In genomic region chr12:42094277-42094676, GRCh38 we compare ENCODE assay signal across 8 cellular contexts. TPM values are rescaled to one million over a fixed set of nuclear protein-coding genes. Genes with fewer than 3 reads are reported as not detected.
DNase-seq lines count a peak whose midpoint lies in the region; ATAC-seq and TF ChIP-seq lines count a peak whose summit lies in the region.

No MANE protein-coding gene starts in this region.

- H3K36me3 ChIP-seq in skeletal muscle satellite cell (ENCODE audit: insufficient read depth, low read length), result no peaks in the 10 kb centered on the region

- H3K9ac ChIP-seq in skeletal muscle satellite cell (ENCODE audit: low read depth, low read length), result no peak overlapping the region

- peaks cover 28% of the 10 kb centered on the region for H3K4me1 ChIP-seq in skeletal muscle satellite cell (ENCODE audit: control insufficient read depth, insufficient read depth, low read length)

- DNase-seq in DMS 273 (lab: John Stamatoyannopoulos, UW; ENCODE audit: unreplicated experiment) (peak; percentile 12), DMS 273 treated with DMSO at 0.1 percent for 48 hours (lab: John Stamatoyannopoulos, UW) (no peak), dermis blood vessel endothelial cell (peak; percentile 41), NCI-H526 (lab: John Stamatoyannopoulos, UW) (no peak)

- peak overlapping the region; percentile 34 for H3K4me2 ChIP-seq in skeletal muscle satellite cell (ENCODE audit: low read length)

- no peaks in the 10 kb centered on the region for H3K9me3 ChIP-seq in skeletal muscle satellite cell (replicated peaks; ENCODE audit: low read length)

- H3K4me3 ChIP-seq in skeletal muscle satellite cell (ENCODE audit: low read length), result no peak overlapping the region

- no peaks in the 10 kb centered on the region for H3K27me3 ChIP-seq in skeletal muscle satellite cell (ENCODE audit: control insufficient read depth, insufficient read depth, low read length)

- peak; percentile 76 for ATAC-seq in SK-N-SH treated with all-trans-retinoic acid at 6 μM for 48 hours
- ATAC-seq in GM21717 (IDR thresholded peaks at IDR 0.05; ENCODE audit: unreplicated experiment), result no peak
- ATAC-seq in GM21360 (IDR thresholded peaks at IDR 0.05; ENCODE audit: unreplicated experiment), result no peak

TF ChIP-seq in SK-N-SH treated with all-trans-retinoic acid at 6 μM for 48 hours, 23 proteins besides CTCF, POLR2A, EP300 and RAD21:
- TF ChIP-seq PATZ1 (CRISPR knock-in tag; IDR thresholded peaks at IDR 0.05; ENCODE audit: borderline replicate concordance), result no peak
- no peak for TF ChIP-seq ZC3H10 (CRISPR knock-in tag; IDR thresholded peaks at IDR 0.05)
- no peak for TF ChIP-seq CREB5 (CRISPR knock-in tag; IDR thresholded peaks at IDR 0.05; ENCODE audit: low read depth)
- no peak for TF ChIP-seq ZFP3 (CRISPR knock-in tag; IDR thresholded peaks at IDR 0.05)
- no peak for TF ChIP-seq TSHZ2 (CRISPR knock-in tag; IDR thresholded peaks at IDR 0.05)
- no peak for TF ChIP-seq TOX (CRISPR knock-in tag; IDR thresholded peaks at IDR 0.05; ENCODE audit: borderline replicate concordance)

RNA-seq across cellular contexts. Expression of gene GXYLT1, which starts 50.4 kb away (rescaled TPM):
- 25.2 and 44.2 TPM in 2 replicates for total RNA-seq in dermis blood vessel endothelial cell
- total RNA-seq in skeletal muscle satellite cell (2012; rRNA removed), result 9.6 and 14.2 TPM in 2 replicates

Comparison
In these comparisons a context has a peak if more than half of its experiments do, and no peak if none do; other contexts are left out.
1. DNase-seq: peak in DMS 273 (single experiment) and dermis blood vessel endothelial cell (single experiment); none in DMS 273 treated with DMSO at 0.1 percent for 48 hours (single experiment) and NCI-H526 (0 of 2).